In genomic region chr2:119490653-119491195, GRCh38 we compare ENCODE assay signal across 1 cellular context.
TF ChIP-seq lines count a peak whose summit lies in the region.

No MANE protein-coding gene starts in this region.

TF ChIP-seq in H1, 55 proteins besides CTCF, POLR2A, EP300 and RAD21:
- TF ChIP-seq SAP30 (IDR thresholded peaks at IDR 0.05; ENCODE audit: insufficient read depth, insufficient replicate concordance, low read length), result no peak
- TF ChIP-seq SIN3A (conservative IDR thresholded peaks at IDR 0.05 in 1 of 2, IDR thresholded peaks at IDR 0.05 in 1 of 2; ENCODE audit: low read depth in 1 of 2, low read length in 2 of 2), result no peak
- TF ChIP-seq TAF1 (IDR thresholded peaks at IDR 0.05; ENCODE audit: low read depth, low read length), result no peak
- TF ChIP-seq CBX5 (IDR thresholded peaks at IDR 0.05; ENCODE audit: low read depth, low read length), result no peak
- 0 out of 2 replicates have a peak, but pooled peaks have one; percentile 29 for TF ChIP-seq CEBPB (IDR thresholded peaks at IDR 0.05; ENCODE audit: low read depth, low read length)
- no peak for TF ChIP-seq MAFK (IDR thresholded peaks at IDR 0.05; ENCODE audit: low read depth, low read length)
- no peak for TF ChIP-seq SRF (IDR thresholded peaks at IDR 0.05; ENCODE audit: low read depth, low read length)
- TF ChIP-seq JUND (IDR thresholded peaks at IDR 0.05; ENCODE audit: low read length), result no peak
